Comparison of ENCODE assay signal across 1 cellular context in the genomic region with DNA sequence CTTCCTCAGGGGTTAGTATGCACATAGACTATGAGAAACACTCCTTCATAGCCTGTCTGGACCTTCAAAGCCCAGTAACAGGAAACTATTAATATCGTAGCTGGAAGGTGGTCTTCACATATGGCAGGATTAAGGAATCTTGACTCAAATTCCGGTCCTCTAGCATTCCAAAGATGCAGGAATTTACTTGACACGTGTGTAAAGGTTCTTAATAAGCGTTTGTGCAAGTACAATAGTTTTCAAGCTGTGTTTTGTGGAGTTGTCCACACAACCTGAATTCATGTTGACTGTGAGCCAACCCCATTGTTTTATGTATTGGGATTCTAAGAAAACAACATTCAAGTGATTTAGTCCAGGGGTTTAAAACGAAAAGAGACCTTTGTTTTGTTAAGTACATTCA.
TF ChIP-seq lines count a peak whose summit lies in the region.

No MANE protein-coding gene starts in this region.

TF ChIP-seq in H1, 55 proteins besides CTCF, POLR2A, EP300 and RAD21 (continued from another document):
- no peak for TF ChIP-seq KDM4A (IDR thresholded peaks at IDR 0.05; ENCODE audit: low read depth, low read length, severe bottlenecking)
- TF ChIP-seq, protein P1, sequence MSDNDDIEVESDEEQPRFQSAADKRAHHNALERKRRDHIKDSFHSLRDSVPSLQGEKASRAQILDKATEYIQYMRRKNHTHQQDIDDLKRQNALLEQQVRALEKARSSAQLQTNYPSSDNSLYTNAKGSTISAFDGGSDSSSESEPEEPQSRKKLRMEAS (IDR thresholded peaks at IDR 0.05): no peak
- TF ChIP-seq HDAC6 (IDR thresholded peaks at IDR 0.05; ENCODE audit: low read depth, low read length): no peak
- no peak for TF ChIP-seq ZNF274 (IDR thresholded peaks at IDR 0.05; ENCODE audit: borderline replicate concordance, extremely low read depth, low read length)
- TF ChIP-seq RFX5 (IDR thresholded peaks at IDR 0.05; ENCODE audit: borderline replicate concordance, low read depth, low read length): no peak
- TF ChIP-seq, protein P2, sequence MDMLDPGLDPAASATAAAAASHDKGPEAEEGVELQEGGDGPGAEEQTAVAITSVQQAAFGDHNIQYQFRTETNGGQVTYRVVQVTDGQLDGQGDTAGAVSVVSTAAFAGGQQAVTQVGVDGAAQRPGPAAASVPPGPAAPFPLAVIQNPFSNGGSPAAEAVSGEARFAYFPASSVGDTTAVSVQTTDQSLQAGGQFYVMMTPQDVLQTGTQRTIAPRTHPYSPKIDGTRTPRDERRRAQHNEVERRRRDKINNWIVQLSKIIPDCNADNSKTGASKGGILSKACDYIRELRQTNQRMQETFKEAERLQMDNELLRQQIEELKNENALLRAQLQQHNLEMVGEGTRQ (IDR thresholded peaks at IDR 0.05; ENCODE audit: low read length): no peak
- TF ChIP-seq, protein P3, sequence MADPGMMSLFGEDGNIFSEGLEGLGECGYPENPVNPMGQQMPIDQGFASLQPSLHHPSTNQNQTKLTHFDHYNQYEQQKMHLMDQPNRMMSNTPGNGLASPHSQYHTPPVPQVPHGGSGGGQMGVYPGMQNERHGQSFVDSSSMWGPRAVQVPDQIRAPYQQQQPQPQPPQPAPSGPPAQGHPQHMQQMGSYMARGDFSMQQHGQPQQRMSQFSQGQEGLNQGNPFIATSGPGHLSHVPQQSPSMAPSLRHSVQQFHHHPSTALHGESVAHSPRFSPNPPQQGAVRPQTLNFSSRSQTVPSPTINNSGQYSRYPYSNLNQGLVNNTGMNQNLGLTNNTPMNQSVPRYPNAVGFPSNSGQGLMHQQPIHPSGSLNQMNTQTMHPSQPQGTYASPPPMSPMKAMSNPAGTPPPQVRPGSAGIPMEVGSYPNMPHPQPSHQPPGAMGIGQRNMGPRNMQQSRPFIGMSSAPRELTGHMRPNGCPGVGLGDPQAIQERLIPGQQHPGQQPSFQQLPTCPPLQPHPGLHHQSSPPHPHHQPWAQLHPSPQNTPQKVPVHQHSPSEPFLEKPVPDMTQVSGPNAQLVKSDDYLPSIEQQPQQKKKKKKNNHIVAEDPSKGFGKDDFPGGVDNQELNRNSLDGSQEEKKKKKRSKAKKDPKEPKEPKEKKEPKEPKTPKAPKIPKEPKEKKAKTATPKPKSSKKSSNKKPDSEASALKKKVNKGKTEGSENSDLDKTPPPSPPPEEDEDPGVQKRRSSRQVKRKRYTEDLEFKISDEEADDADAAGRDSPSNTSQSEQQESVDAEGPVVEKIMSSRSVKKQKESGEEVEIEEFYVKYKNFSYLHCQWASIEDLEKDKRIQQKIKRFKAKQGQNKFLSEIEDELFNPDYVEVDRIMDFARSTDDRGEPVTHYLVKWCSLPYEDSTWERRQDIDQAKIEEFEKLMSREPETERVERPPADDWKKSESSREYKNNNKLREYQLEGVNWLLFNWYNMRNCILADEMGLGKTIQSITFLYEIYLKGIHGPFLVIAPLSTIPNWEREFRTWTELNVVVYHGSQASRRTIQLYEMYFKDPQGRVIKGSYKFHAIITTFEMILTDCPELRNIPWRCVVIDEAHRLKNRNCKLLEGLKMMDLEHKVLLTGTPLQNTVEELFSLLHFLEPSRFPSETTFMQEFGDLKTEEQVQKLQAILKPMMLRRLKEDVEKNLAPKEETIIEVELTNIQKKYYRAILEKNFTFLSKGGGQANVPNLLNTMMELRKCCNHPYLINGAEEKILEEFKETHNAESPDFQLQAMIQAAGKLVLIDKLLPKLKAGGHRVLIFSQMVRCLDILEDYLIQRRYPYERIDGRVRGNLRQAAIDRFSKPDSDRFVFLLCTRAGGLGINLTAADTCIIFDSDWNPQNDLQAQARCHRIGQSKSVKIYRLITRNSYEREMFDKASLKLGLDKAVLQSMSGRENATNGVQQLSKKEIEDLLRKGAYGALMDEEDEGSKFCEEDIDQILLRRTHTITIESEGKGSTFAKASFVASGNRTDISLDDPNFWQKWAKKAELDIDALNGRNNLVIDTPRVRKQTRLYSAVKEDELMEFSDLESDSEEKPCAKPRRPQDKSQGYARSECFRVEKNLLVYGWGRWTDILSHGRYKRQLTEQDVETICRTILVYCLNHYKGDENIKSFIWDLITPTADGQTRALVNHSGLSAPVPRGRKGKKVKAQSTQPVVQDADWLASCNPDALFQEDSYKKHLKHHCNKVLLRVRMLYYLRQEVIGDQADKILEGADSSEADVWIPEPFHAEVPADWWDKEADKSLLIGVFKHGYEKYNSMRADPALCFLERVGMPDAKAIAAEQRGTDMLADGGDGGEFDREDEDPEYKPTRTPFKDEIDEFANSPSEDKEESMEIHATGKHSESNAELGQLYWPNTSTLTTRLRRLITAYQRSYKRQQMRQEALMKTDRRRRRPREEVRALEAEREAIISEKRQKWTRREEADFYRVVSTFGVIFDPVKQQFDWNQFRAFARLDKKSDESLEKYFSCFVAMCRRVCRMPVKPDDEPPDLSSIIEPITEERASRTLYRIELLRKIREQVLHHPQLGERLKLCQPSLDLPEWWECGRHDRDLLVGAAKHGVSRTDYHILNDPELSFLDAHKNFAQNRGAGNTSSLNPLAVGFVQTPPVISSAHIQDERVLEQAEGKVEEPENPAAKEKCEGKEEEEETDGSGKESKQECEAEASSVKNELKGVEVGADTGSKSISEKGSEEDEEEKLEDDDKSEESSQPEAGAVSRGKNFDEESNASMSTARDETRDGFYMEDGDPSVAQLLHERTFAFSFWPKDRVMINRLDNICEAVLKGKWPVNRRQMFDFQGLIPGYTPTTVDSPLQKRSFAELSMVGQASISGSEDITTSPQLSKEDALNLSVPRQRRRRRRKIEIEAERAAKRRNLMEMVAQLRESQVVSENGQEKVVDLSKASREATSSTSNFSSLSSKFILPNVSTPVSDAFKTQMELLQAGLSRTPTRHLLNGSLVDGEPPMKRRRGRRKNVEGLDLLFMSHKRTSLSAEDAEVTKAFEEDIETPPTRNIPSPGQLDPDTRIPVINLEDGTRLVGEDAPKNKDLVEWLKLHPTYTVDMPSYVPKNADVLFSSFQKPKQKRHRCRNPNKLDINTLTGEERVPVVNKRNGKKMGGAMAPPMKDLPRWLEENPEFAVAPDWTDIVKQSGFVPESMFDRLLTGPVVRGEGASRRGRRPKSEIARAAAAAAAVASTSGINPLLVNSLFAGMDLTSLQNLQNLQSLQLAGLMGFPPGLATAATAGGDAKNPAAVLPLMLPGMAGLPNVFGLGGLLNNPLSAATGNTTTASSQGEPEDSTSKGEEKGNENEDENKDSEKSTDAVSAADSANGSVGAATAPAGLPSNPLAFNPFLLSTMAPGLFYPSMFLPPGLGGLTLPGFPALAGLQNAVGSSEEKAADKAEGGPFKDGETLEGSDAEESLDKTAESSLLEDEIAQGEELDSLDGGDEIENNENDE (IDR thresholded peaks at IDR 0.05; ENCODE audit: insufficient replicate concordance, low read length): no peak
